In the genomic region with DNA sequence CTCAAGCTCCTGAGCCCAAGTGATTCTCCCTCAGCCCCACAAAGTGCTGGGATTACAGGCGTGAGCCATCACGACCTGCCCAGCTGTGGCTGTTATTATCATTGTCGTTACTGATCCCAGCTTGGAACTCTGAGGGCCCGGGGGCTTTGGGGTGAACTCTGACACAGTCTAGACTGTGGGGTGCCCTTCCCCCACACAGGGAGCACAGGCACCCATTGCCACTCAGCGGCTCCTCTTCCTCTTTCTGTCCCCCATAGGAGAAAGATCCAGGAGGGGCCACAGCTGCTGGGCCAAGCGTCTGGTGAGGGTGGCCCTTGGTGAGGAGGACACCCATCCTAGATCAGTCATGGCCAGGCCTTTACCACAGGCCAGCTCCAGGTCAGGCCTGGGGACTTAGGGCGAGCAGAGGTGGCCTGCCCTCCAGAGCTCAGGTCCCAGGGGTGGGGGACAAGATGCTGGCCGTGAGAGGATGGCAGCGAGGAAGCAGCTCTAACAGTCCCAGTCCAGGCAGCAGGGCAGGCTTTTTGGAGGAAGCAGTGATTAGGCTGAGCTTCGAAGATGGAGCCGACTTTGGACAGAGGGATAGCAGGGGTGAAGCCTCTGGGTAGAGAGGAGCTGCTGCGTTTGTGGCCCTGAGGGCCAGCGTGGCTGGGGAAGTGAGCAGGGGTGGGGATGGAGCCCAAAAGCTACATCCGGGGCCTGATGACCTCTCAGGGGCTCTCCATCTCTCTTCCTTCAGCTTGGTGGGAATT, we compare ENCODE assay signal across 17 cellular contexts. TPM values are rescaled to one million over a fixed set of nuclear protein-coding genes. Genes with fewer than 3 reads are reported as not detected.
DNase-seq lines count a peak whose midpoint lies in the region; ATAC-seq, FAIRE-seq and TF ChIP-seq lines count a peak whose summit lies in the region.
"Had no signal": no experiment of that assay in that cellular context is flagged by ENCODE, and none has a peak within 500 bp of the region (broad histone marks: within the 10 kb centered on the region; RNA-seq: fewer than 3 reads in every experiment).

No MANE protein-coding gene starts in this region.

- H3K4me3 ChIP-seq in Caco-2 (ENCODE audit: low read depth, low read length), result no peak overlapping the region
- H3K4me3 ChIP-seq in GM12878, result no peak overlapping the region
- H3K4me3 ChIP-seq: A549, MG63 had no signal

- H3K36me3 Mint-ChIP-seq in Caco-2 (ENCODE audit: insufficient read depth, unreplicated experiment), result no peaks in the 10 kb centered on the region
- no peaks in the 10 kb centered on the region for H3K36me3 Mint-ChIP-seq in nephron progenitor cell (ENCODE audit: low read depth)

- WGBS in GM12878 (ENCODE audit: insufficient coverage, insufficient replicate concordance, low lambda C conversion rate, missing lambda C conversion rate), result 34% methylated on average over 14 of the region's 14 CpGs

- H3K4me3 Mint-ChIP-seq in Caco-2 (ENCODE audit: unreplicated experiment), result no peak overlapping the region
- no peak overlapping the region for H3K4me3 Mint-ChIP-seq in nephron progenitor cell
- H3K4me3 Mint-ChIP-seq: activated B cell treated with CpG ODN at 0.5 μM for 24 hours had no signal

- H3K4me1 ChIP-seq in Caco-2 (peaks cover 36% of the 10 kb centered on the region), GM12878 (ENCODE audit: control insufficient read depth, insufficient read depth, low read length) (peaks cover 49% of the 10 kb centered on the region)

- FAIRE-seq in GM12878 (lab: Jason Lieb, UNC), result no peak
- FAIRE-seq: A549 had no signal

- no peaks in the 10 kb centered on the region for H4K20me1 ChIP-seq in GM12878 (ENCODE audit: control insufficient read depth, insufficient read depth)

- RAD21 ChIA-PET in GM12878 (lab: Charles Lee; ENCODE audit: unreplicated experiment), result interaction anchor here (1.7 kb wide), 1 partner anchor 168 kb away, joined by 3 read pairs; no protein-coding TSS in a partner anchor

- H3K27ac ChIP-seq in GM12878 (ENCODE audit: control insufficient read depth, insufficient read depth), result no peak overlapping the region
- H3K27ac ChIP-seq: A549 had no signal

- H3K4me1 Mint-ChIP-seq in Caco-2 (ENCODE audit: low read depth, unreplicated experiment) (peaks cover 28% of the 10 kb centered on the region), nephron progenitor cell (peaks cover 62% of the 10 kb centered on the region)

- TF ChIP-seq CTCF in Caco-2 (IDR thresholded peaks at IDR 0.05; ENCODE audit: insufficient read depth in 1 of 2, low read depth in 1 of 2, low read length in 1 of 2, severe bottlenecking in 1 of 2, unreplicated experiment in 1 of 2) (no peak), GM12878 (IDR thresholded peaks at IDR 0.05 in 2 of 3, conservative IDR thresholded peaks at IDR 0.05 in 1 of 3; ENCODE audit: control insufficient read depth in 2 of 3, extremely low read depth in 1 of 3, insufficient read depth in 1 of 3, low read depth in 3 of 3, low read length in 3 of 3) (no peak), nephron progenitor cell (IDR thresholded peaks at IDR 0.05) (no peak)

- H3K9ac ChIP-seq in GM12878 (ENCODE audit: control insufficient read depth, insufficient read depth, low read length), result no peak overlapping the region

- no peak for TF ChIP-seq RAD21 in GM12878 (IDR thresholded peaks at IDR 0.05; ENCODE audit: insufficient read depth, low read depth, low read length)

- CTCF ChIA-PET in Caco-2 (lab: Charles Lee) (interaction anchor here (0.5 to 1.2 kb wide), 4 partner anchors 9 to 162 kb away, joined by 3 read pairs; no protein-coding TSS in a partner anchor), GM12878 (lab: Yijun Ruan, JAX) (interaction anchor here (0.9 to 2.1 kb wide), 6 partner anchors 9 to 243 kb away, joined by 3 to 8 read pairs (median 4); no protein-coding TSS in a partner anchor)

- H3K9me3 Mint-ChIP-seq in Caco-2 (ENCODE audit: unreplicated experiment), result no peaks in the 10 kb centered on the region
- H3K9me3 Mint-ChIP-seq in nephron progenitor cell, result no peaks in the 10 kb centered on the region
- H3K9me3 Mint-ChIP-seq: activated B cell treated with CpG ODN at 0.5 μM for 24 hours had no signal

- POLR2A ChIA-PET in Caco-2 (lab: Charles Lee), result interaction anchor here (0.9 to 1.6 kb wide), 2 partner anchors 17 to 58 kb away, joined by 4 read pairs; no protein-coding TSS in a partner anchor
- POLR2A ChIA-PET in GM12878 (lab: Charles Lee), result interaction anchor here (0.6 to 1.6 kb wide), 4 partner anchors 14 to 131 kb away, joined by 3 read pairs; no protein-coding TSS in a partner anchor

- intact Hi-C loops in Caco-2 (cut with micrococcal nuclease; ENCODE audit: unreplicated experiment) (no loop called here), GM12878 (cut with micrococcal nuclease; ENCODE audit: unreplicated experiment) (no loop called here)

- in situ Hi-C loops in GM12878 (cut with MboI), result no loop called here

- ATAC-seq in GM12878 (no peak), GM21786 (IDR thresholded peaks at IDR 0.05; ENCODE audit: unreplicated experiment) (no peak)
- ATAC-seq: A549 had no signal

- no peak for TF ChIP-seq EP300 in GM12878 (IDR thresholded peaks at IDR 0.05; ENCODE audit: borderline replicate concordance in 1 of 2, control insufficient read depth in 1 of 2, low read depth in 2 of 2, low read length in 2 of 2)

- H3K4me2 ChIP-seq in GM12878 (ENCODE audit: control insufficient read depth, insufficient read depth), result no peak overlapping the region
- H3K4me2 ChIP-seq: A549 had no signal

- DNase-seq in SKM-1 treated with dmso at 0.1 percent for 144 hours (lab: John Stamatoyannopoulos, UW; ENCODE audit: unreplicated experiment) (peak; percentile 18), SKM-1 (lab: John Stamatoyannopoulos, UW; ENCODE audit: unreplicated experiment) (no peak), Caco-2 (no peak), GM12878 (ENCODE audit: low read depth, low spot score) (no peak), nephron progenitor cell (no peak), NCI-H226 (no peak)
- DNase-seq in stimulated activated CD8-positive, alpha-beta memory T cell treated with anti-CD3 and anti-CD28 coated beads, Interleukin-4, amount 100 ng/mL, for 48 hours, result no peak
- DNase-seq: activated B cell treated with CpG ODN at 0.5 μM for 24 hours, COR-L47, MG63, NCI-H2029, NCI-H748 treated with DMSO at 0.1 percent for 48 hours, retina had no signal

- no peaks in the 10 kb centered on the region for H3K36me3 ChIP-seq in Caco-2 (ENCODE audit: control insufficient read depth, insufficient read depth, low read length)
- no peaks in the 10 kb centered on the region for H3K36me3 ChIP-seq in GM12878 (ENCODE audit: control insufficient read depth in 2 of 2, insufficient read depth in 2 of 2, low read length in 1 of 2)
- H3K36me3 ChIP-seq: MG63 had no signal

- no peaks in the 10 kb centered on the region for H3K27me3 ChIP-seq in Caco-2 (replicated peaks; ENCODE audit: control insufficient read depth, insufficient read depth, low read length)
- no peaks in the 10 kb centered on the region for H3K27me3 ChIP-seq in GM12878 (replicated peaks in 1 of 2; ENCODE audit: control insufficient read depth in 2 of 2, insufficient read depth in 2 of 2, low read length in 1 of 2)
- H3K27me3 ChIP-seq: MG63 had no signal

- no peak for TF ChIP-seq POLR2A in GM12878 (IDR thresholded peaks at IDR 0.05; ENCODE audit: low read depth, low read length)

- no peaks in the 10 kb centered on the region for H3K79me2 ChIP-seq in GM12878 (ENCODE audit: control insufficient read depth, insufficient read depth, low read length)

- H3K27ac Mint-ChIP-seq in Caco-2 (ENCODE audit: unreplicated experiment), result peak overlapping the region; percentile 23
- H3K27ac Mint-ChIP-seq in nephron progenitor cell, result peak overlapping the region; percentile 57
- H3K27ac Mint-ChIP-seq: activated B cell treated with CpG ODN at 0.5 μM for 24 hours had no signal

- H2AFZ ChIP-seq in GM12878 (ENCODE audit: control insufficient read depth, low read depth, low read length), result no peak overlapping the region

- SMC1A ChIA-PET in GM12878 (lab: Charles Lee; ENCODE audit: uncharacterized antibody, unreplicated experiment), result interaction anchor here (0.8 to 1.1 kb wide), 2 partner anchors 100 to 132 kb away, joined by 3 read pairs; no protein-coding TSS in a partner anchor

- no peaks in the 10 kb centered on the region for H3K27me3 Mint-ChIP-seq in Caco-2 (ENCODE audit: insufficient read depth, unreplicated experiment)
- peaks cover 13% of the 10 kb centered on the region for H3K27me3 Mint-ChIP-seq in nephron progenitor cell (ENCODE audit: low read depth, poor library complexity)
- H3K27me3 Mint-ChIP-seq: activated B cell treated with CpG ODN at 0.5 μM for 24 hours had no signal

- BruUV-seq in Caco-2 (replicated peaks; lab: Mats Ljungman, UMichigan) (no TSS peak), GM12878 (replicated peaks; lab: Mats Ljungman, UMichigan) (no TSS peak)

- H3K9me3 ChIP-seq in Caco-2 (no peaks in the 10 kb centered on the region), GM12878 (replicated peaks; ENCODE audit: control insufficient read depth, insufficient read depth, low read length) (no peaks in the 10 kb centered on the region)
- H3K9me3 ChIP-seq: A549, MG63 had no signal

RNA-seq across cellular contexts. Expression of a gene that starts 24.7 kb away (rescaled TPM):
- total RNA-seq in Caco-2 (2022) (not detected in 2 replicates), GM12878 (2014; rRNA removed) (not detected in 2 replicates), GM12878 (2014; rRNA removed; fragmentation: Illumina TruSeq; extraction: Trizol) (not detected in 2 replicates), GM12878 (2021) (not detected in 2 replicates)
- total RNA-seq in GM12878 (2013; cell fraction: nucleolus; rRNA removed), result not detected in 2 replicates
- not detected for polyA plus RNA-seq in GM12878 (2011; ENCODE audit: low read depth)
- polyA plus RNA-seq in GM12878 (2011; rRNA removed) (not detected in 2 replicates), GM12878 (2014; fragmentation: Illumina TruSeq; extraction: Trizol) (not detected in 2 replicates), GM12878 (2014; fragmentation: Nextera tagmentation; extraction: Ambion mirVana) (not detected), GM12878 (2014; rRNA removed) (not detected in 2 replicates), GM12878 (2016; fragmentation: Nextera tagmentation; extraction: Ambion mirVana) (not detected)
- not detected in 2 replicates for polyA plus RNA-seq in GM12878 (2011; cell fraction: cytosol; rRNA removed)
- polyA plus RNA-seq in GM12878 (2011; cell fraction: nucleus; rRNA removed), result not detected in 2 replicates
- polyA plus RNA-seq in GM12878 (2012), result not detected in 2 replicates
- polyA minus RNA-seq in GM12878 (2011; rRNA and poly(A)+ RNA removed), result not detected in 2 replicates
- not detected in 2 replicates for polyA minus RNA-seq in GM12878 (2011; cell fraction: cytosol; rRNA and poly(A)+ RNA removed)
- polyA minus RNA-seq in GM12878 (2011; cell fraction: nucleus; rRNA and poly(A)+ RNA removed), result not detected in 2 replicates
- total RNA-seq: activated B cell treated with CpG ODN at 0.5 μM for 24 hours, HT-29, ureter had no signal
- polyA plus RNA-seq: A549 had no signal

RNA-seq across cellular contexts. Expression of a gene that starts 42.1 kb away (rescaled TPM):
- 82.0 and 88.8 TPM in 2 replicates for total RNA-seq in Caco-2 (2022)
- 25.6 and 33.4 TPM in 2 replicates for total RNA-seq in GM12878 (2013; cell fraction: nucleolus; rRNA removed)
- 104 and 105 TPM in 2 replicates for total RNA-seq in GM12878 (2014; rRNA removed)
- 64.3 and 74.8 TPM in 2 replicates for total RNA-seq in GM12878 (2014; rRNA removed; fragmentation: Illumina TruSeq; extraction: Trizol)
- total RNA-seq in GM12878 (2021), result 73.8 and 76.9 TPM in 2 replicates
- polyA plus RNA-seq in GM12878 (2011; ENCODE audit: low read depth), result 23.5 TPM
- 41.0 and 49.0 TPM in 2 replicates for polyA plus RNA-seq in GM12878 (2011; rRNA removed)
- 49.0 and 62.8 TPM in 2 replicates for polyA plus RNA-seq in GM12878 (2011; cell fraction: cytosol; rRNA removed)
- 34.8 and 41.5 TPM in 2 replicates for polyA plus RNA-seq in GM12878 (2011; cell fraction: nucleus; rRNA removed)
- 38.2 and 42.6 TPM in 2 replicates for polyA plus RNA-seq in GM12878 (2012)
- 31.4 and 51.7 TPM in 2 replicates for polyA plus RNA-seq in GM12878 (2014; fragmentation: Illumina TruSeq; extraction: Trizol)
- polyA plus RNA-seq in GM12878 (2014; fragmentation: Nextera tagmentation; extraction: Ambion mirVana), result 10 to 100 TPM; 89.2 to 92.4 TPM
- 115 and 119 TPM in 2 replicates for polyA plus RNA-seq in GM12878 (2014; rRNA removed)
- polyA plus RNA-seq in GM12878 (2016; fragmentation: Nextera tagmentation; extraction: Ambion mirVana), result 100 to 1,000 TPM; 163 to 175 TPM
- 43.5 and 58.7 TPM in 2 replicates for polyA minus RNA-seq in GM12878 (2011; rRNA and poly(A)+ RNA removed)
- 15.9 and 16.1 TPM in 2 replicates for polyA minus RNA-seq in GM12878 (2011; cell fraction: cytosol; rRNA and poly(A)+ RNA removed)
- 15.5 and 29.3 TPM in 2 replicates for polyA minus RNA-seq in GM12878 (2011; cell fraction: nucleus; rRNA and poly(A)+ RNA removed)
